19 cellular contexts compared by ENCODE assay signal in genomic region chr1:31901838-31902508, GRCh38. TPM values are rescaled to one million over a fixed set of nuclear protein-coding genes. Genes with fewer than 3 reads are reported as not detected.
A peak's percentile ranks its signal among the peaks of the same experiment; 100 is the strongest.
DNase-seq lines count a peak whose midpoint lies in the region; ATAC-seq, FAIRE-seq and TF ChIP-seq lines count a peak whose summit lies in the region.
"Had no signal": no experiment of that assay in that cellular context is flagged by ENCODE, and none has a peak within 500 bp of the region (broad histone marks: within the 10 kb centered on the region; RNA-seq: fewer than 3 reads in every experiment).

No MANE protein-coding gene starts in this region.

- ATAC-seq in activated CD4-positive, alpha-beta T cell treated with anti-CD3 and anti-CD28 coated beads for 36 hours: peak; percentile 40
- no peak for ATAC-seq in HG03342 (IDR thresholded peaks at IDR 0.05; ENCODE audit: unreplicated experiment)
- ATAC-seq: T-helper 17 cell had no signal

- DNase-seq in activated CD4-positive, alpha-beta T cell treated with anti-CD3 and anti-CD28 coated beads for 36 hours: no peak
- DNase-seq in activated CD4-positive, alpha-beta T cell treated with anti-CD3 and anti-CD28 coated beads for 4 hours: no peak
- DNase-seq in GM12891 (ENCODE audit: insufficient read length, low spot score): no peak
- DNase-seq in RPMI8226: peak; percentile 81
- no peak for DNase-seq in neural crest cell (ENCODE audit: low read depth, low spot score)
- no peak for DNase-seq in DMS79 (lab: John Stamatoyannopoulos, UW)
- no peak for DNase-seq in COR-L47 (lab: John Stamatoyannopoulos, UW)
- DNase-seq: activated CD4-positive, CD25-positive, alpha-beta regulatory T cell; cortex of kidney; GM23248; hypothalamus; mesendoderm; NCI-H2029 treated with DMSO at 0.1 percent for 48 hours; NCI-H446; SIG-M5; T-helper 17 cell had no signal

- H3K36me3 Mint-ChIP-seq in activated CD4-positive, alpha-beta T cell treated with anti-CD3 and anti-CD28 coated beads for 36 hours (ENCODE audit: low read depth): peaks cover 16% of the 10 kb centered on the region
- H3K36me3 Mint-ChIP-seq in neural crest cell (ENCODE audit: low read depth): peaks cover 18% of the 10 kb centered on the region
- H3K36me3 Mint-ChIP-seq: activated naive CD8-positive, alpha-beta T cell had no signal

- no peak overlapping the region for H3K4me3 Mint-ChIP-seq in activated CD4-positive, alpha-beta T cell treated with anti-CD3 and anti-CD28 coated beads for 36 hours
- H3K4me3 Mint-ChIP-seq in neural crest cell: no peak overlapping the region
- H3K4me3 Mint-ChIP-seq: activated naive CD8-positive, alpha-beta T cell; T-helper 17 cell had no signal

- no peaks in the 10 kb centered on the region for H3K27me3 Mint-ChIP-seq in activated CD4-positive, alpha-beta T cell treated with anti-CD3 and anti-CD28 coated beads for 36 hours
- H3K27me3 Mint-ChIP-seq in neural crest cell (ENCODE audit: low read depth): no peaks in the 10 kb centered on the region
- H3K27me3 Mint-ChIP-seq: activated naive CD8-positive, alpha-beta T cell; T-helper 17 cell had no signal

- peaks cover 2% of the 10 kb centered on the region for H3K9me3 Mint-ChIP-seq in activated CD4-positive, alpha-beta T cell treated with anti-CD3 and anti-CD28 coated beads for 36 hours (ENCODE audit: low read depth)
- peaks cover 5% of the 10 kb centered on the region for H3K9me3 Mint-ChIP-seq in neural crest cell

- TF ChIP-seq CTCF in neural crest cell (conservative IDR thresholded peaks at IDR 0.05): no peak

- H3K27ac Mint-ChIP-seq in activated CD4-positive, alpha-beta T cell treated with anti-CD3 and anti-CD28 coated beads for 36 hours: peak overlapping the region; percentile 59
- peak overlapping the region; percentile 76 for H3K27ac Mint-ChIP-seq in neural crest cell (ENCODE audit: unreplicated experiment)
- H3K27ac Mint-ChIP-seq: activated naive CD8-positive, alpha-beta T cell; T-helper 17 cell had no signal

- TF ChIP-seq POLR2A in GM12891 (IDR thresholded peaks at IDR 0.05; ENCODE audit: low read depth, low read length): no peak

- FAIRE-seq in GM12891 (lab: Jason Lieb, UNC): peak; percentile 35
- FAIRE-seq: A204.1 had no signal

- intact Hi-C loops in activated CD4-positive, alpha-beta T cell treated with anti-CD3 and anti-CD28 coated beads for 36 hours (cut with DNase I, micrococcal nuclease): no loop called here

- peaks cover 29% of the 10 kb centered on the region for H3K4me1 Mint-ChIP-seq in activated CD4-positive, alpha-beta T cell treated with anti-CD3 and anti-CD28 coated beads for 36 hours
- H3K4me1 Mint-ChIP-seq in neural crest cell: no peaks in the 10 kb centered on the region

- POLR2A ChIA-PET in activated CD4-positive, alpha-beta T cell treated with anti-CD3 and anti-CD28 coated beads for 36 hours (lab: Charles Lee): interaction anchor here (0.8 kb wide), 1 partner anchor 559 kb away, joined by 8 read pairs; no protein-coding TSS in a partner anchor

- CTCF ChIA-PET in activated CD4-positive, alpha-beta T cell treated with anti-CD3 and anti-CD28 coated beads for 36 hours (lab: Charles Lee): interaction anchor here (0.6 to 1.2 kb wide), 8 partner anchors 9 to 304 kb away, joined by 3 to 5 read pairs (median 3); no protein-coding TSS in a partner anchor

TF ChIP-seq in GM12891, 5 proteins besides CTCF, POLR2A, EP300 and RAD21:
- TF ChIP-seq PAX5 (IDR thresholded peaks at IDR 0.05; ENCODE audit: insufficient read depth, low read length, severe bottlenecking) (no peak), SPI1 (IDR thresholded peaks at IDR 0.05; ENCODE audit: low read depth, low read length) (peak; percentile 52; the same call in 1 of the 2 replicates)

RNA-seq across cellular contexts. Expression of gene PTP4A2, which starts 36.2 kb away (rescaled TPM):
- total RNA-seq in activated CD4-positive, alpha-beta T cell treated with anti-CD3 and anti-CD28 coated beads for 36 hours: 100 to 1,000 TPM; 279 to 314 TPM
- polyA plus RNA-seq in GM12891 (2012; ENCODE audit: low read depth, missing spikeins): 213 TPM
- total RNA-seq in neural crest cell: 189 and 190 TPM in 2 replicates
